9 cellular contexts compared by ENCODE assay signal in genomic region chr1:242454262-242455051, GRCh38.
DNase-seq lines count a peak whose midpoint lies in the region; ATAC-seq and TF ChIP-seq lines count a peak whose summit lies in the region.
"Had no signal": no experiment of that assay in that cellular context is flagged by ENCODE, and none has a peak within 500 bp of the region (broad histone marks: within the 10 kb centered on the region; RNA-seq: fewer than 3 reads in every experiment).

No MANE protein-coding gene starts in this region.

- CTCF ChIA-PET in IMR-90 (lab: Yijun Ruan, JAX) = no interaction called here
- CTCF ChIA-PET in Panc1 (lab: Charles Lee) = interaction anchor here (0.6 kb wide), 1 partner anchor 89 kb away, joined by 3 read pairs; no protein-coding TSS in a partner anchor

- no peak overlapping the region for H3K18ac ChIP-seq in IMR-90 (ENCODE audit: low read depth, low read length)

- no peak for TF ChIP-seq POLR2A in IMR-90 (IDR thresholded peaks at IDR 0.05; ENCODE audit: low read depth, low read length)

- H2BK20ac ChIP-seq in IMR-90 (ENCODE audit: low read depth, low read length) = no peak overlapping the region

- no peak overlapping the region for H3K4ac ChIP-seq in IMR-90 (ENCODE audit: low read depth, low read length)

- H4K5ac ChIP-seq in IMR-90 (ENCODE audit: low read depth, low read length) = no peak overlapping the region

- WGBS in IMR-90 (ENCODE audit: extremely low coverage in 2 of 2, insufficient read length in 1 of 2), 2 experiments = no CpG with 5 or more reads among the region's 9 CpGs

- no peaks in the 10 kb centered on the region for H3K9me1 ChIP-seq in IMR-90 (ENCODE audit: insufficient read depth, low read length)

- in situ Hi-C loops in IMR-90 (cut with MboI; ENCODE audit: low sequenced_read_pairs) (loop anchor here (25.0 kb wide), 1 partner anchor 858 kb away; no protein-coding TSS in a partner anchor), Panc1 (cut with HindIII; ENCODE audit: low pct_unique_long_range_greater_than_20kb, low sequenced_read_pairs) (no loop called here)

- H2BK120ac ChIP-seq in IMR-90 (ENCODE audit: low read depth, low read length) = no peak overlapping the region

- peak; percentile 7 for DNase-seq in IMR-90
- peak; percentile 28 for DNase-seq in Panc1 (ENCODE audit: low read depth, low spot score)
- DNase-seq in epithelial cell of esophagus (ENCODE audit: low read depth) = peak; percentile 56
- no peak for DNase-seq in stimulated activated CD4-positive, alpha-beta T cell treated with anti-CD3 and anti-CD28 coated beads, Interleukin-2, amount 100 ng/mL, for 48 hours
- DNase-seq in ureter (ENCODE audit: low spot score) = no peak

- dilution Hi-C loops in IMR-90 (cut with HindIII; ENCODE audit: low sequenced_read_pairs, unreplicated experiment) = no loop called here

- no peaks in the 10 kb centered on the region for H3K79me1 ChIP-seq in IMR-90 (ENCODE audit: low read depth in 1 of 2, low read length in 2 of 2)

- H3K27ac ChIP-seq in DOHH2 (ENCODE audit: low read depth, low read length) (no peak overlapping the region), IMR-90 (ENCODE audit: insufficient read depth, low read length) (no peak overlapping the region), Panc1 (ENCODE audit: low read length) (no peak overlapping the region; the same call in 1 of the 2 replicates), parathyroid adenoma (no peak overlapping the region)
- H3K27ac ChIP-seq: skin epidermis had no signal

- no TSS peak for BruUV-seq in IMR-90 (replicated peaks; lab: Mats Ljungman, UMichigan)
- BruUV-seq in Panc1 (replicated peaks; lab: Mats Ljungman, UMichigan) = no TSS peak

- TF ChIP-seq CTCF in DOHH2 (IDR thresholded peaks at IDR 0.05; ENCODE audit: low read depth, low read length, poor library complexity, severe bottlenecking) = peak; percentile 67
- TF ChIP-seq CTCF in IMR-90 (conservative IDR thresholded peaks at IDR 0.05; ENCODE audit: low read depth, low read length) = peak; percentile 57
- TF ChIP-seq CTCF in Panc1 (IDR thresholded peaks at IDR 0.05) = peak; percentile 85
- peak; percentile 80 for TF ChIP-seq CTCF in epithelial cell of esophagus (IDR thresholded peaks at IDR 0.05; ENCODE audit: insufficient read depth, low read depth, low read length, missing control alignments)
- peak; percentile 42 for TF ChIP-seq CTCF in parathyroid adenoma (IDR thresholded peaks at IDR 0.05)

- no peak overlapping the region for H2AK5ac ChIP-seq in IMR-90 (ENCODE audit: low read depth, low read length)

- POLR2A ChIA-PET in IMR-90 (lab: Charles Lee; ENCODE audit: unreplicated experiment) = no interaction called here
- POLR2A ChIA-PET in Panc1 (lab: Charles Lee) = no interaction called here

- no peak overlapping the region for H2AK9ac ChIP-seq in IMR-90 (replicated peaks; ENCODE audit: low read depth, low read length, poor library complexity)

- H3K79me2 ChIP-seq in DOHH2 (ENCODE audit: control insufficient read depth, low read length) (no peaks in the 10 kb centered on the region), parathyroid adenoma (no peaks in the 10 kb centered on the region)

- H3K9me3 ChIP-seq in DOHH2 (ENCODE audit: control insufficient read depth, insufficient read depth, low read length) = no peaks in the 10 kb centered on the region
- H3K9me3 ChIP-seq in IMR-90 (ENCODE audit: control insufficient read depth, insufficient read depth, low read length) = peaks cover 9% of the 10 kb centered on the region; the same call in 1 of the 2 replicates
- no peaks in the 10 kb centered on the region for H3K9me3 ChIP-seq in Panc1 (ENCODE audit: control insufficient read depth, insufficient read depth, low read depth, low read length)
- no peaks in the 10 kb centered on the region for H3K9me3 ChIP-seq in parathyroid adenoma (ENCODE audit: control insufficient read depth, low read length)

- H3K4me2 ChIP-seq in DOHH2 (ENCODE audit: low read length) (no peak overlapping the region), IMR-90 (ENCODE audit: low read depth, low read length) (peak overlapping the region; percentile 51; the same call in 1 of the 2 replicates), parathyroid adenoma (ENCODE audit: low read length) (no peak overlapping the region)

- no peak overlapping the region for H3K23ac ChIP-seq in IMR-90 (ENCODE audit: low read depth, low read length)

- no peak overlapping the region for H4K91ac ChIP-seq in IMR-90 (ENCODE audit: insufficient read depth, low read depth, low read length)

- H4K20me1 ChIP-seq in DOHH2 (ENCODE audit: control insufficient read depth, insufficient read depth, low read depth, low read length) = no peaks in the 10 kb centered on the region
- H4K20me1 ChIP-seq in IMR-90 (ENCODE audit: insufficient read depth, low read length) = no peaks in the 10 kb centered on the region

- intact Hi-C loops in IMR-90 (cut with micrococcal nuclease) = loop anchor here (1.0 kb wide), 1 partner anchor 871 kb away; no protein-coding TSS in a partner anchor
- intact Hi-C loops in Panc1 (cut with micrococcal nuclease; ENCODE audit: unreplicated experiment) = loop anchor here (10.0 kb wide), 1 partner anchor 430 kb away; no protein-coding TSS in a partner anchor

- no peaks in the 10 kb centered on the region for H3F3A ChIP-seq in DOHH2 (ENCODE audit: control insufficient read depth, insufficient read depth)

- H3K4me3 ChIP-seq in DOHH2 (ENCODE audit: low read length) = no peak overlapping the region
- 0 out of 2 replicates have a peak overlapping the region, but pooled peaks have one; percentile 19 for H3K4me3 ChIP-seq in IMR-90 (ENCODE audit: insufficient read depth, low read depth, low read length)
- H3K4me3 ChIP-seq in Panc1 (ENCODE audit: low read depth in 2 of 2, low read length in 2 of 2) = no peak overlapping the region
- H3K4me3 ChIP-seq in epithelial cell of esophagus (ENCODE audit: low read length) = no peak overlapping the region
- H3K4me3 ChIP-seq in parathyroid adenoma (ENCODE audit: low read depth, low read length) = no peak overlapping the region
- H3K4me3 ChIP-seq: skin epidermis had no signal

- ATAC-seq in GM21381 (IDR thresholded peaks at IDR 0.05; ENCODE audit: unreplicated experiment) = peak; percentile 73
- ATAC-seq in IMR-90 (ENCODE audit: low read depth) = peak; percentile 68; the same call in 1 of the 2 replicates
- ATAC-seq in Panc1 = peak; percentile 91

- H3K9ac ChIP-seq in IMR-90 (ENCODE audit: low read depth, low read length) (no peak overlapping the region), parathyroid adenoma (no peak overlapping the region)

- no peak overlapping the region for H2BK5ac ChIP-seq in IMR-90 (ENCODE audit: low read depth, low read length, poor library complexity, severe bottlenecking)

- H2BK15ac ChIP-seq in IMR-90 (ENCODE audit: low read depth, low read length) = no peak overlapping the region

- H3K27me3 ChIP-seq in DOHH2 (ENCODE audit: control insufficient read depth, low read length) (no peaks in the 10 kb centered on the region), IMR-90 (ENCODE audit: control insufficient read depth, insufficient read depth, low read length) (no peaks in the 10 kb centered on the region), Panc1 (ENCODE audit: control insufficient read depth, insufficient read depth, low read length) (no peaks in the 10 kb centered on the region), parathyroid adenoma (ENCODE audit: control insufficient read depth, insufficient read depth, low read length) (no peaks in the 10 kb centered on the region)

- no peaks in the 10 kb centered on the region for H3K4me1 ChIP-seq in DOHH2 (ENCODE audit: control insufficient read depth, low read length)
- no peaks in the 10 kb centered on the region for H3K4me1 ChIP-seq in IMR-90 (ENCODE audit: control insufficient read depth, insufficient read depth, low read length)
- H3K4me1 ChIP-seq in Panc1 (ENCODE audit: control insufficient read depth, insufficient read depth, low read length) = peaks cover under 1% of the 10 kb centered on the region; the same call in 1 of the 2 replicates
- no peaks in the 10 kb centered on the region for H3K4me1 ChIP-seq in parathyroid adenoma

- H3K36me3 ChIP-seq in DOHH2 (ENCODE audit: control insufficient read depth, low read length) = no peaks in the 10 kb centered on the region
- H3K36me3 ChIP-seq in IMR-90 (ENCODE audit: control insufficient read depth, insufficient read depth, low read length) = no peaks in the 10 kb centered on the region
- H3K36me3 ChIP-seq in Panc1 (ENCODE audit: control insufficient read depth, insufficient read depth, low read length) = no peaks in the 10 kb centered on the region
- H3K36me3 ChIP-seq in parathyroid adenoma (ENCODE audit: control insufficient read depth, insufficient read depth, low read length) = no peaks in the 10 kb centered on the region

- no peak overlapping the region for H3K14ac ChIP-seq in IMR-90 (replicated peaks; ENCODE audit: low read depth, low read length)

- no peak overlapping the region for H4K8ac ChIP-seq in IMR-90 (ENCODE audit: low read depth in 2 of 2, low read length in 2 of 2)

- H2AFZ ChIP-seq in IMR-90 (replicated peaks; ENCODE audit: low read length, poor library complexity) (no peak overlapping the region), parathyroid adenoma (no peak overlapping the region)

- no peaks in the 10 kb centered on the region for H3K9me2 ChIP-seq in DOHH2 (replicated peaks; ENCODE audit: control insufficient read depth, low read length)

- no peak overlapping the region for H3K56ac ChIP-seq in IMR-90 (ENCODE audit: extremely low read depth, insufficient read depth, low read length)

- TF ChIP-seq RAD21 in IMR-90 (IDR thresholded peaks at IDR 0.05; ENCODE audit: low read length) = peak; percentile 56

TF ChIP-seq in IMR-90, 13 proteins besides CTCF, POLR2A, EP300 and RAD21:
- peak; percentile 46 for TF ChIP-seq SMC3 (IDR thresholded peaks at IDR 0.05; ENCODE audit: low read depth, low read length)
- TF ChIP-seq RCOR1 (IDR thresholded peaks at IDR 0.05; ENCODE audit: insufficient replicate concordance, low read length) = no peak

Comparison
In these comparisons a context has a peak if more than half of its experiments do, and no peak if none do; other contexts are left out.
1. DNase-seq: peak in IMR-90 (single experiment), Panc1 (single experiment) and epithelial cell of esophagus (single experiment); none in stimulated activated CD4-positive, alpha-beta T cell treated with anti-CD3 and anti-CD28 coated beads, Interleukin-2, amount 100 ng/mL, for 48 hours (0 of 2) and ureter (single experiment).
2. Peak in every context shown above with its lines, with median percentiles within 50 percentile points of each other: CTCF ChIP-seq and ATAC-seq.